ENCODE assay signal across 2 cellular contexts in the genomic region with DNA sequence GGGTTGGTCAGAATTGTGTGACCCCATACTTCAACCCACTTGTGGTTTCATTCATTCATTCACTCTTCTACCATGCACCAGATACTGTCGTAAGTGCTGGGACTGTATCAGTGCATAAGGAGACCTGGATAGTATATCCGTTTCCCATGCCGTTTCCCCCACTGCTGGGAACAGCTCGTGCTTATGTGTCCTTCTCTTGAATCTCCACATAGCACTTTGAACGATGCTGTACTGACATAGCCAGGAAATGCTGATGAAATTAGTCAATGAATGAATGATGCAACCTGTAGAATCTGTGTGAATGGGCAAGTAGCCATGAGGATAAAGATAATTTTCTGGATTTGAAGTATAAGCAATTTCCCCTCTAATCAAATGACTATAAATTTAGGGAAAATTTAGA.
TF ChIP-seq lines count a peak whose summit lies in the region.

No MANE protein-coding gene starts in this region.

TF ChIP-seq in HepG2, 621 proteins besides CTCF, POLR2A, EP300 and RAD21:
- TF ChIP-seq NKX3-1 (CRISPR knock-in tag; IDR thresholded peaks at IDR 0.05) (no peak), MAFG (CRISPR knock-in tag; IDR thresholded peaks at IDR 0.05) (no peak), NPAS2 (CRISPR knock-in tag; IDR thresholded peaks at IDR 0.05; ENCODE audit: borderline replicate concordance) (no peak), HOXA9 (CRISPR knock-in tag; IDR thresholded peaks at IDR 0.05; ENCODE audit: borderline replicate concordance) (no peak), ZNF468 (CRISPR knock-in tag; IDR thresholded peaks at IDR 0.05) (no peak), ZNF367 (CRISPR knock-in tag; IDR thresholded peaks at IDR 0.05; ENCODE audit: borderline replicate concordance) (no peak), ZNF407 (CRISPR knock-in tag; IDR thresholded peaks at IDR 0.05; ENCODE audit: not compliant biosample characterization) (no peak), SOX5 (CRISPR knock-in tag; IDR thresholded peaks at IDR 0.05; ENCODE audit: borderline replicate concordance) (no peak), ZBTB7B (CRISPR knock-in tag; IDR thresholded peaks at IDR 0.05) (no peak)
- TF ChIP-seq, protein P1, sequence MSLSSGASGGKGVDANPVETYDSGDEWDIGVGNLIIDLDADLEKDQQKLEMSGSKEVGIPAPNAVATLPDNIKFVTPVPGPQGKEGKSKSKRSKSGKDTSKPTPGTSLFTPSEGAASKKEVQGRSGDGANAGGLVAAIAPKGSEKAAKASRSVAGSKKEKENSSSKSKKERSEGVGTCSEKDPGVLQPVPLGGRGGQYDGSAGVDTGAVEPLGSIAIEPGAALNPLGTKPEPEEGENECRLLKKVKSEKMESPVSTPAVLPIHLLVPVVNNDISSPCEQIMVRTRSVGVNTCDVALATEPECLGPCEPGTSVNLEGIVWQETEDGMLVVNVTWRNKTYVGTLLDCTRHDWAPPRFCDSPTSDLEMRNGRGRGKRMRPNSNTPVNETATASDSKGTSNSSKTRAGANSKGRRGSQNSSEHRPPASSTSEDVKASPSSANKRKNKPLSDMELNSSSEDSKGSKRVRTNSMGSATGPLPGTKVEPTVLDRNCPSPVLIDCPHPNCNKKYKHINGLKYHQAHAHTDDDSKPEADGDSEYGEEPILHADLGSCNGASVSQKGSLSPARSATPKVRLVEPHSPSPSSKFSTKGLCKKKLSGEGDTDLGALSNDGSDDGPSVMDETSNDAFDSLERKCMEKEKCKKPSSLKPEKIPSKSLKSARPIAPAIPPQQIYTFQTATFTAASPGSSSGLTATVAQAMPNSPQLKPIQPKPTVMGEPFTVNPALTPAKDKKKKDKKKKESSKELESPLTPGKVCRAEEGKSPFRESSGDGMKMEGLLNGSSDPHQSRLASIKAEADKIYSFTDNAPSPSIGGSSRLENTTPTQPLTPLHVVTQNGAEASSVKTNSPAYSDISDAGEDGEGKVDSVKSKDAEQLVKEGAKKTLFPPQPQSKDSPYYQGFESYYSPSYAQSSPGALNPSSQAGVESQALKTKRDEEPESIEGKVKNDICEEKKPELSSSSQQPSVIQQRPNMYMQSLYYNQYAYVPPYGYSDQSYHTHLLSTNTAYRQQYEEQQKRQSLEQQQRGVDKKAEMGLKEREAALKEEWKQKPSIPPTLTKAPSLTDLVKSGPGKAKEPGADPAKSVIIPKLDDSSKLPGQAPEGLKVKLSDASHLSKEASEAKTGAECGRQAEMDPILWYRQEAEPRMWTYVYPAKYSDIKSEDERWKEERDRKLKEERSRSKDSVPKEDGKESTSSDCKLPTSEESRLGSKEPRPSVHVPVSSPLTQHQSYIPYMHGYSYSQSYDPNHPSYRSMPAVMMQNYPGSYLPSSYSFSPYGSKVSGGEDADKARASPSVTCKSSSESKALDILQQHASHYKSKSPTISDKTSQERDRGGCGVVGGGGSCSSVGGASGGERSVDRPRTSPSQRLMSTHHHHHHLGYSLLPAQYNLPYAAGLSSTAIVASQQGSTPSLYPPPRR (CRISPR knock-in tag; IDR thresholded peaks at IDR 0.05; ENCODE audit: borderline replicate concordance): no peak
TF ChIP-seq in HepG2: peak in this region for 0.

TF ChIP-seq in GM12878, 131 proteins besides CTCF, POLR2A, EP300 and RAD21:
- TF ChIP-seq FOS (IDR thresholded peaks at IDR 0.05; ENCODE audit: borderline replicate concordance, extremely low read depth, insufficient read length) (no peak), HDGF (IDR thresholded peaks at IDR 0.05) (no peak), CBX5 (IDR thresholded peaks at IDR 0.05; ENCODE audit: low read depth) (no peak), ZNF24 (IDR thresholded peaks at IDR 0.05) (0 out of 2 replicates have a peak, but pooled peaks have one; percentile 23)
